ENCODE assay signal across 13 cellular contexts in genomic region chr6:30889921-30890645, GRCh38. TPM values are rescaled to one million over a fixed set of nuclear protein-coding genes. Genes with fewer than 3 reads are reported as not detected.
A peak's percentile ranks its signal among the peaks of the same experiment; 100 is the strongest.
DNase-seq lines count a peak whose midpoint lies in the region; ATAC-seq and TF ChIP-seq lines count a peak whose summit lies in the region.
"Had no signal": no experiment of that assay in that cellular context is flagged by ENCODE, and none has a peak within 500 bp of the region (broad histone marks: within the 10 kb centered on the region; RNA-seq: fewer than 3 reads in every experiment).

No MANE protein-coding gene starts in this region.

- BruUV-seq in Calu3 (replicated peaks; lab: Mats Ljungman, UMichigan) = no TSS peak

- peak overlapping the region; percentile 34 for H3K27ac Mint-ChIP-seq in Calu3 (ENCODE audit: unreplicated experiment)

- no peaks in the 10 kb centered on the region for H3K27me3 Mint-ChIP-seq in Calu3 (ENCODE audit: unreplicated experiment)
- H3K27me3 Mint-ChIP-seq: CD4-positive, alpha-beta memory T cell had no signal

- CTCF ChIA-PET in Calu3 (lab: Charles Lee) = interaction anchor here (0.8 kb wide), 1 partner anchor 23 kb away, joined by 3 read pairs; no protein-coding TSS in a partner anchor

- DNase-seq in Calu3 (no peak), NCI-H2029 treated with DMSO at 0.1 percent for 48 hours (lab: John Stamatoyannopoulos, UW) (peak; percentile 44), dermis blood vessel endothelial cell (peak; percentile 10), occipital lobe (lab: John Stamatoyannopoulos, UW) (peak; percentile 60), HT-29 (ENCODE audit: low spot score) (no peak), GM19240 (ENCODE audit: insufficient read length, low spot score) (no peak), erythroblast (lab: John Stamatoyannopoulos, UW) (no peak)
- DNase-seq: activated gamma-delta T cell treated with Interleukin-2 at 50 U/mL for 16 hours; CD4-positive, alpha-beta memory T cell had no signal

- intact Hi-C loops in Calu3 (cut with micrococcal nuclease; ENCODE audit: unreplicated experiment) = loop anchor here (10.0 kb wide), 1 partner anchor 215 kb away; the partner anchor contains the start of gene DHX16

- H3K36me3 Mint-ChIP-seq in Calu3 (ENCODE audit: insufficient read depth, unreplicated experiment) = peaks cover 87% of the 10 kb centered on the region

- no peak for ATAC-seq in GM18502 (IDR thresholded peaks at IDR 0.05; ENCODE audit: poor library complexity, unreplicated experiment)
- ATAC-seq: right cardiac atrium had no signal

- TF ChIP-seq POLR2A in erythroblast (IDR thresholded peaks at IDR 0.05; ENCODE audit: low read length) = no peak

- H3K4me3 Mint-ChIP-seq in Calu3 (ENCODE audit: low read depth, unreplicated experiment) = no peak overlapping the region
- H3K4me3 Mint-ChIP-seq: CD4-positive, alpha-beta memory T cell had no signal

- TF ChIP-seq CTCF in Calu3 (IDR thresholded peaks at IDR 0.05; ENCODE audit: unreplicated experiment) = no peak

- H3K4me1 Mint-ChIP-seq in Calu3 (ENCODE audit: low read depth, unreplicated experiment) = peaks cover 38% of the 10 kb centered on the region

- H3K9me3 Mint-ChIP-seq in Calu3 (ENCODE audit: low read depth, unreplicated experiment) = no peaks in the 10 kb centered on the region
- H3K9me3 Mint-ChIP-seq: CD4-positive, alpha-beta memory T cell had no signal

RNA-seq across cellular contexts. Expression of gene DDR1, which starts 5.8 kb away (rescaled TPM):
- 489 and 580 TPM in 2 replicates for total RNA-seq in Calu3 (2022)
- total RNA-seq in dermis blood vessel endothelial cell = 8.5 and 9.1 TPM in 2 replicates
- 108 TPM for total RNA-seq in occipital lobe
- total RNA-seq in HT-29 (2014; rRNA removed; shearing (Covaris generic)) = 131 and 158 TPM in 2 replicates

RNA-seq across cellular contexts. Expression of gene GTF2H4, which starts 17.9 kb away (rescaled TPM):
- total RNA-seq in Calu3 (2022) = 70.5 and 80.0 TPM in 2 replicates
- 16.2 and 26.4 TPM in 2 replicates for total RNA-seq in dermis blood vessel endothelial cell
- total RNA-seq in occipital lobe = 20.0 TPM
- total RNA-seq in HT-29 (2014; rRNA removed; shearing (Covaris generic)) = 18.9 and 20.2 TPM in 2 replicates

RNA-seq across cellular contexts. Expression of gene VARS2, which starts 24.0 kb away (rescaled TPM):
- total RNA-seq in Calu3 (2022) = 33.0 and 34.2 TPM in 2 replicates
- total RNA-seq in dermis blood vessel endothelial cell = 11.7 and 20.5 TPM in 2 replicates
- total RNA-seq in occipital lobe = 31.2 TPM
- 23.2 and 24.4 TPM in 2 replicates for total RNA-seq in HT-29 (2014; rRNA removed; shearing (Covaris generic))

RNA-seq across cellular contexts. Expression of gene SFTA2, which starts 41.9 kb away (rescaled TPM):
- total RNA-seq in Calu3 (2022) (184 and 246 TPM in 2 replicates), dermis blood vessel endothelial cell (not detected in 2 replicates), occipital lobe (not detected)
- 4.7 and 8.0 TPM in 2 replicates for total RNA-seq in HT-29 (2014; rRNA removed; shearing (Covaris generic))
- total RNA-seq: endothelial cell of umbilical vein, M059J had no signal

RNA-seq across cellular contexts. Expression of gene MUCL3, which starts 50.7 kb away (rescaled TPM):
- 0.07 and 0.15 TPM in 2 replicates for total RNA-seq in Calu3 (2022)
- total RNA-seq in dermis blood vessel endothelial cell = not detected in 2 replicates
- total RNA-seq in occipital lobe = not detected
- total RNA-seq in HT-29 (2014; rRNA removed; shearing (Covaris generic)) = 0.08 and 0.15 TPM in 2 replicates
- total RNA-seq: CD4-positive, alpha-beta memory T cell; endothelial cell of umbilical vein; M059J; right cardiac atrium had no signal

Comparison
In these comparisons a context has a peak if more than half of its experiments do, and no peak if none do; other contexts are left out.
1. DNase-seq: peak in NCI-H2029 treated with DMSO at 0.1 percent for 48 hours (single experiment), dermis blood vessel endothelial cell (single experiment) and occipital lobe (single experiment); none in Calu3 (single experiment), HT-29 (single experiment), GM19240 (single experiment) and erythroblast (0 of 2).
2. RNA of gene DDR1, which starts 5.8 kb away (total RNA-seq): 489 to 580 TPM in Calu3, 131 to 158 TPM in HT-29 and 108 TPM in occipital lobe (single experiment); 8.5 to 9.1 TPM in dermis blood vessel endothelial cell; every median in the first group is over 10 times any median in the second.